In genomic region chr2:238124488-238125126, GRCh38 we compare ENCODE assay signal across 29 cellular contexts. TPM values are rescaled to one million over a fixed set of nuclear protein-coding genes. Genes with fewer than 3 reads are reported as not detected.
"Had no signal": no experiment of that assay in that cellular context is flagged by ENCODE, and none has a peak within 500 bp of the region (broad histone marks: within the 10 kb centered on the region; RNA-seq: fewer than 3 reads in every experiment).

No MANE protein-coding gene starts in this region.

- H3K27me3 ChIP-seq: dorsolateral prefrontal cortex, gastroesophageal sphincter, right atrium auricular region, uterus had no signal

- DNase-seq: activated CD4-positive, alpha-beta T cell treated with anti-CD3 and anti-CD28 coated beads for 36 hours; activated CD4-positive, CD25-positive, alpha-beta regulatory T cell; activated effector memory CD4-positive, alpha-beta T cell treated with Interleukin-2 at 50 U/mL for 16 hours; activated naive CD4-positive, alpha-beta T cell treated with Interleukin-2 at 50 U/mL for 16 hours; activated T-cell treated with anti-CD3 and anti-CD28 coated beads for 4 hours; activated T-cell treated with anti-CD3 and anti-CD28 coated beads, Interleukin-2, amount 50 U/mL, for 72 hours; anterior cingulate cortex; dorsolateral prefrontal cortex; effector memory CD4-positive, alpha-beta T cell; erythroblast; hippocampal formation; left colon; nephron progenitor cell; stimulated activated CD4-positive, alpha-beta T cell treated with anti-CD3 and anti-CD28 coated beads, Interleukin-15, amount 100 ng/mL, for 24 hours; stimulated activated CD4-positive, alpha-beta T cell treated with anti-CD3 and anti-CD28 coated beads, Interleukin-2, amount 100 ng/mL, for 24 hours; stimulated activated naive CD4-positive, alpha-beta T cell treated with Interleukin-2 at 50 U/mL for 16 hours; transverse colon; uterus had no signal

- ATAC-seq: activated CD4-positive, alpha-beta T cell treated with anti-CD3 and anti-CD28 coated beads for 36 hours; activated T-cell treated with anti-CD3 and anti-CD28 coated beads, Interleukin-2, amount 50 U/mL, for 72 hours; gastroesophageal sphincter; left colon; mucosa of descending colon had no signal

- H3K36me3 ChIP-seq: gastroesophageal sphincter, right atrium auricular region, transverse colon, uterus had no signal

- H3K9ac ChIP-seq: parathyroid adenoma had no signal

- FAIRE-seq: colon, keratinocyte had no signal

- H2AFZ ChIP-seq: parathyroid adenoma had no signal

- H3K4me2 ChIP-seq: smooth muscle cell had no signal

- H3K27ac ChIP-seq: dorsolateral prefrontal cortex, gastroesophageal sphincter, parathyroid adenoma, right atrium auricular region, transverse colon, uterus had no signal

- H3K4me1 ChIP-seq: parathyroid adenoma, uterus had no signal

- H3K4me3 ChIP-seq: dorsolateral prefrontal cortex, gastroesophageal sphincter, lung, mucosa of descending colon, right atrium auricular region, smooth muscle cell, transverse colon, uterus had no signal

- H3K79me2 ChIP-seq: parathyroid adenoma had no signal

- H3K9me3 ChIP-seq: gastroesophageal sphincter, mucosa of descending colon, right atrium auricular region, transverse colon, uterus had no signal

RNA-seq across cellular contexts. Expression of gene KLHL30, which starts 13.9 kb away (rescaled TPM):
- total RNA-seq: activated CD4-positive, alpha-beta T cell treated with anti-CD3 and anti-CD28 coated beads for 36 hours; activated T-cell treated with anti-CD3 and anti-CD28 coated beads, Interleukin-2, amount 50 U/mL, for 72 hours; pulmonary artery endothelial cell; T-helper 1 cell treated with Interleukin-12 subunit alpha and Interleukin-12 subunit beta and Interleukin-4 antibody, amounts not matched to agents 30 ng/mL and 1 ng/mL, for 36 hours; temporal lobe had no signal
- polyA plus RNA-seq: keratinocyte, smooth muscle cell had no signal

RNA-seq across cellular contexts. Expression of gene ESPNL, which starts 24.5 kb away (rescaled TPM):
- polyA plus RNA-seq: smooth muscle cell had no signal

RNA-seq across cellular contexts. Expression of gene ERFE, which starts 34.2 kb away (rescaled TPM):
- total RNA-seq: smooth muscle cell; T-helper 1 cell treated with Interleukin-12 subunit alpha and Interleukin-12 subunit beta and Interleukin-4 antibody, amounts not matched to agents 30 ng/mL and 1 ng/mL, for 36 hours had no signal
